Comparison of ENCODE assay signal across 1 cellular context in the genomic region with DNA sequence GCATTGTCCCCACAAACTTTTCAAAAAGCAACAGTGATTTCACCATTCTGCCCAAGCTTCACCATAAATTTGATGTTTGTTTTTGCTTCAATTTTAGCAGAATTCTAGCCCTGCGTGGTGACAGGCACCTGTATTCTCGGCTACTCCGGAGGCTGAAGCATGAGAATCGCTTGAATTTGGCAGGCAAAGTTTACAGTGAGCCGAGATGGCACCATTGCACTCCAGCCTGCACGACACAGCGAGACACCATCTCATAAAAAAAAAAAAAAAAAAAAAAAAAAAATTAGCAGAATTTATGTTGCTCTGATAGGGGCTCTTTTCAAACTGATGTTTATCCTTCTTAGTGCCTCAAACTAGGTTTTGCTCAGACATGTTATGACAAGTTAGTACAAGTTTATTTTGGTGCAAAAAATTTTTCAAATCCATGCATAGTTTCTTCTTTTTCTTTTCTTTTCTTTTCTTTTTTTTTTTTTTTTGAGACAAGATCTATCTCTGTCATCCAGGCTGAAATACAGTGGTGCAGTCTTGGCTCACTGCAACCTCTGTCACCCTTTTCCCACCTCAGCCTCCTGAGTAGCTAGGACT.
A peak's percentile ranks its signal among the peaks of the same experiment; 100 is the strongest.
TF ChIP-seq lines count a peak whose summit lies in the region.

No MANE protein-coding gene starts in this region.

TF ChIP-seq in HepG2, 621 proteins besides CTCF, POLR2A, EP300 and RAD21:
- no peak for TF ChIP-seq RXRB (CRISPR knock-in tag; IDR thresholded peaks at IDR 0.05; ENCODE audit: borderline replicate concordance)
- no peak for TF ChIP-seq NFRKB (IDR thresholded peaks at IDR 0.05)
- TF ChIP-seq, protein P1, sequence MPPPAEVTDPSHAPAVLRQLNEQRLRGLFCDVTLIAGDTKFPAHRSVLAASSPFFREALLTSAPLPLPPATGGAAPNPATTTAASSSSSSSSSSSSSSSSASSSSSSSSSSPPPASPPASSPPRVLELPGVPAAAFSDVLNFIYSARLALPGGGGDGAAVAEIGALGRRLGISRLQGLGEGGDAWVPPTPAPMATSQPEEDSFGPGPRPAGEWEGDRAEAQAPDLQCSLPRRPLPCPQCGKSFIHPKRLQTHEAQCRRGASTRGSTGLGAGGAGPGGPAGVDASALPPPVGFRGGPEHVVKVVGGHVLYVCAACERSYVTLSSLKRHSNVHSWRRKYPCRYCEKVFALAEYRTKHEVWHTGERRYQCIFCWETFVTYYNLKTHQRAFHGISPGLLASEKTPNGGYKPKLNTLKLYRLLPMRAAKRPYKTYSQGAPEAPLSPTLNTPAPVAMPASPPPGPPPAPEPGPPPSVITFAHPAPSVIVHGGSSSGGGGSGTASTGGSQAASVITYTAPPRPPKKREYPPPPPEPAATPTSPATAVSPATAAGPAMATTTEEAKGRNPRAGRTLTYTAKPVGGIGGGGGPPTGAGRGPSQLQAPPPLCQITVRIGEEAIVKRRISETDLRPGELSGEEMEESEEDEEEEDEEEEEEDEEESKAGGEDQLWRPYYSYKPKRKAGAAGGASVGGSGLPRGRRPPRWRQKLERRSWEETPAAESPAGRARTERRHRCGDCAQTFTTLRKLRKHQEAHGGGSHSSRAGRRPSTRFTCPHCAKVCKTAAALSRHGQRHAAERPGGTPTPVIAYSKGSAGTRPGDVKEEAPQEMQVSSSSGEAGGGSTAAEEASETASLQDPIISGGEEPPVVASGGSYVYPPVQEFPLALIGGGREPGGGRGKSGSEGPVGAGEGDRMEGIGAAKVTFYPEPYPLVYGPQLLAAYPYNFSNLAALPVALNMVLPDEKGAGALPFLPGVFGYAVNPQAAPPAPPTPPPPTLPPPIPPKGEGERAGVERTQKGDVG (CRISPR knock-in tag; IDR thresholded peaks at IDR 0.05; ENCODE audit: borderline replicate concordance) = no peak
- no peak for TF ChIP-seq NFIB (CRISPR knock-in tag; IDR thresholded peaks at IDR 0.05; ENCODE audit: borderline replicate concordance)
- TF ChIP-seq HMGXB4 (CRISPR knock-in tag; IDR thresholded peaks at IDR 0.05; ENCODE audit: borderline replicate concordance in 1 of 2, low read depth in 1 of 2) = 0 out of 4 replicates have a peak, but pooled peaks of 1 of the 2 experiments have one; percentile 23
